In the genomic region with DNA sequence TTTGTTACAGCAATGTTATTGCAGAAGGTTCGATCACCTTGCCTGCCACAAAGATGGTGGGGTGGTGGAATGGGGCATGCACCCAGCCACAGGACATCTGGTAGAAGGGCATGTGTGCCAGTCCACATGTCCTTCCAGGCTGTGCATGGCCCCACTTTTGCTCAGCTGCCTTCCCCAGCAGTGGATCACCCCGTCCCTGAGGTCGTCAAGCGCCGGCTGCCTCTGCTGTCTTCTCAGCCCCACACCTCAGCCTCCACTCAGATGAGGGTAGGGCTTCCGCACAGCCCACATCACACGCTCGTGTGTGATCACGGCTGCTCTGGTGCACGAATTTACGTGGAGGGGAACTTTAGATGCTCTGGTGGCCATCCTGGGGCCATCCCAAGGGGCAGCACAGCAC, we compare ENCODE assay signal across 18 cellular contexts.
DNase-seq lines count a peak whose midpoint lies in the region; ATAC-seq, FAIRE-seq and TF ChIP-seq lines count a peak whose summit lies in the region.
"Had no signal": no experiment of that assay in that cellular context is flagged by ENCODE, and none has a peak within 500 bp of the region (broad histone marks: within the 10 kb centered on the region; RNA-seq: fewer than 3 reads in every experiment).

No MANE protein-coding gene starts in this region.

- TF ChIP-seq POLR2A in H1 (IDR thresholded peaks at IDR 0.05; ENCODE audit: control extremely low read depth in 1 of 2, low read depth in 2 of 2, low read length in 2 of 2) (no peak), HepG2 (IDR thresholded peaks at IDR 0.05; ENCODE audit: insufficient read depth in 1 of 2, low read depth in 2 of 2, low read length in 2 of 2) (no peak)

- H3K23ac ChIP-seq in H1 (ENCODE audit: insufficient read length) = no peak overlapping the region

- no peaks in the 10 kb centered on the region; the same call in 1 of the 2 replicates for H3K79me1 ChIP-seq in H1 (ENCODE audit: low read depth, low read length)

- no peaks in the 10 kb centered on the region for H4K20me1 ChIP-seq in H1 (replicated peaks in 1 of 2; ENCODE audit: control insufficient read depth in 1 of 2, insufficient read depth in 2 of 2, low read length in 2 of 2)
- H4K20me1 ChIP-seq in HepG2 (ENCODE audit: insufficient read depth, low read length) = no peaks in the 10 kb centered on the region
- H4K20me1 ChIP-seq: BLaER1 treated with 17β-estradiol and CSF1 and Interleukin-3, amounts not matched to agents 10 nM and 100 nM had no signal

- H3K27me3 ChIP-seq in H1 (replicated peaks in 1 of 4; ENCODE audit: control insufficient read depth in 3 of 4, extremely low read depth in 1 of 4, insufficient read depth in 3 of 4, low read length in 3 of 4) (no peaks in the 10 kb centered on the region), HepG2 (ENCODE audit: control insufficient read depth in 1 of 2, insufficient read depth in 2 of 2, low read length in 2 of 2) (peaks cover 3 to 26% of the 10 kb centered on the region in 2 experiments; a peak in 3 of 5 replicates), aorta (ENCODE audit: control insufficient read depth in 1 of 2, insufficient read depth in 2 of 2, low read length in 1 of 2) (no peaks in the 10 kb centered on the region)

- TF ChIP-seq RAD21 in H1 (IDR thresholded peaks at IDR 0.05 in 1 of 2, conservative IDR thresholded peaks at IDR 0.05 in 1 of 2; ENCODE audit: low read depth in 2 of 2, low read length in 2 of 2) (no peak), HepG2 (CRISPR knock-in tag; IDR thresholded peaks at IDR 0.05) (no peak)

- CTCF ChIA-PET in H1 (lab: Charles Lee; ENCODE audit: partially characterized antibody) = interaction anchor here (0.5 to 1.0 kb wide), 2 partner anchors 81 to 87 kb away, joined by 3 read pairs; no protein-coding TSS in a partner anchor
- CTCF ChIA-PET in HepG2 (lab: Yijun Ruan, JAX; ENCODE audit: low intra/inter-chr PET ratio, low total read pairs) = no interaction called here

- TF ChIP-seq CTCF in C4-2B (conservative IDR thresholded peaks at IDR 0.05) (no peak), H1 (IDR thresholded peaks at IDR 0.05; ENCODE audit: control extremely low read depth in 1 of 3, insufficient read depth in 1 of 3, low read depth in 1 of 3, low read length in 3 of 3) (no peak), HepG2 (CRISPR knock-in tag; IDR thresholded peaks at IDR 0.05) (no peak)

- no peak overlapping the region for H2BK20ac ChIP-seq in H1 (ENCODE audit: low read length)

- H3K27ac ChIP-seq in C4-2B (peak overlapping the region; percentile 20; the same call in 1 of the 2 replicates), H1 (ENCODE audit: low read depth, low read length) (no peak overlapping the region), HepG2 (ENCODE audit: extremely low read length, insufficient read depth, low read length) (no peak overlapping the region), aorta (ENCODE audit: low read depth in 1 of 2, low read length in 2 of 2) (no peak overlapping the region)
- H3K27ac ChIP-seq: BLaER1 treated with 17β-estradiol and CSF1 and Interleukin-3, amounts not matched to agents 10 nM and 100 nM; HL-60 had no signal

- H2AFZ ChIP-seq in H1 (ENCODE audit: low read length) (no peak overlapping the region), HepG2 (ENCODE audit: low read length) (no peak overlapping the region)

- H3K9ac ChIP-seq in H1 (replicated peaks in 1 of 4; ENCODE audit: extremely low read depth in 1 of 4, low read depth in 3 of 4, low read length in 3 of 4) (no peak overlapping the region), HepG2 (ENCODE audit: insufficient read depth, low read depth, low read length) (no peak overlapping the region)
- H3K9ac ChIP-seq: BLaER1 treated with 17β-estradiol and CSF1 and Interleukin-3, amounts not matched to agents 10 nM and 100 nM had no signal

- no peak overlapping the region for H3K14ac ChIP-seq in H1 (ENCODE audit: insufficient read length)

- POLR2A ChIA-PET in H1 (lab: Charles Lee; ENCODE audit: partially characterized antibody) = no interaction called here
- POLR2A ChIA-PET in HepG2 (lab: Yijun Ruan, JAX) = no interaction called here

- intact Hi-C loops in HepG2 (cut with micrococcal nuclease; ENCODE audit: unreplicated experiment) = no loop called here
- intact Hi-C loops in aorta (cut with DNase I) = loop anchor here (10.0 kb wide), 2 partner anchors 64 to 176 kb away; no protein-coding TSS in a partner anchor

- H3K4me1 ChIP-seq in H1 (replicated peaks in 1 of 4; ENCODE audit: control insufficient read depth in 3 of 4, insufficient read depth in 4 of 4, low read length in 3 of 4) (no peaks in the 10 kb centered on the region), HepG2 (ENCODE audit: insufficient read depth, low read length) (no peaks in the 10 kb centered on the region), aorta (ENCODE audit: control insufficient read depth in 1 of 2, insufficient read depth in 2 of 2, low read length in 2 of 2) (no peaks in the 10 kb centered on the region)
- H3K4me1 ChIP-seq: HAP-1 had no signal

- no peak overlapping the region for H3K18ac ChIP-seq in H1 (ENCODE audit: extremely low read depth, low read length)

- no peak overlapping the region for H3K4ac ChIP-seq in H1 (replicated peaks; ENCODE audit: insufficient read length, low read depth, low read length)

- no peak overlapping the region for H2BK120ac ChIP-seq in H1 (replicated peaks; ENCODE audit: low read depth, low read length)

- no peak overlapping the region for H4K8ac ChIP-seq in H1 (ENCODE audit: extremely low read depth, insufficient read depth, low read length)

- H3K79me2 ChIP-seq in H1 (ENCODE audit: control insufficient read depth in 1 of 2, insufficient read depth in 2 of 2, low read length in 2 of 2) (no peaks in the 10 kb centered on the region), HepG2 (ENCODE audit: insufficient read depth, low read length) (no peaks in the 10 kb centered on the region)

- H2BK5ac ChIP-seq in H1 (ENCODE audit: low read depth, low read length) = no peak overlapping the region

- DNase-seq in H1 (ENCODE audit: low read depth in 1 of 2, low spot score in 2 of 2) (no peak), HepG2 (ENCODE audit: low spot score) (no peak), aorta (peak; percentile 17 to 63), NCI-H1105 treated with DMSO at 0.1 percent for 48 hours (lab: John Stamatoyannopoulos, UW) (no peak), KBM-7 (no peak)
- no peak for DNase-seq in activated naive CD4-positive, alpha-beta T cell treated with anti-CD3 and anti-CD28 coated beads, Interleukin-2, amount 50 U/mL, for 16 hours
- DNase-seq: CD4-positive, CD25-positive, alpha-beta regulatory T cell; CD8-positive, alpha-beta memory T cell; COR-L47; IMR-90 had no signal

- TF ChIP-seq EP300 in H1 (IDR thresholded peaks at IDR 0.05; ENCODE audit: borderline replicate concordance in 1 of 2, low read depth in 2 of 2, low read length in 2 of 2) = no peak
- TF ChIP-seq EP300 in HepG2 (IDR thresholded peaks at IDR 0.05; ENCODE audit: low read depth in 2 of 2, low read length in 2 of 2) = no peak
- no peak for TF ChIP-seq EP300 in HepG2 (CRISPR knock-in tag; IDR thresholded peaks at IDR 0.05; ENCODE audit: borderline replicate concordance)

- peak overlapping the region; percentile 3 for H4K91ac ChIP-seq in H1 (replicated peaks; ENCODE audit: insufficient read length, low read length)

- ATAC-seq in HepG2 (no peak; the same call in 2 of the 3 replicates), aorta (ENCODE audit: low FRiP score) (no peak)

- no peaks in the 10 kb centered on the region for H3K23me2 ChIP-seq in H1 (ENCODE audit: low read depth, low read length)

- H2BK15ac ChIP-seq in H1 (ENCODE audit: low read length) = no peak overlapping the region

- H4K5ac ChIP-seq in H1 (ENCODE audit: insufficient read length, low read depth, low read length) = no peak overlapping the region

- 88% methylated on average over 11 of the region's 11 CpGs; no CpG with 5 or more reads in 1 of the 2 experiments for WGBS in H1 (ENCODE audit: extremely low coverage in 1 of 2, insufficient coverage in 1 of 2, insufficient read length in 1 of 2, insufficient replicate concordance in 2 of 2, low coverage in 1 of 2, low lambda C conversion rate in 2 of 2, missing lambda C conversion rate in 1 of 2), 2 experiments
- WGBS in HepG2 (ENCODE audit: low lambda C conversion rate) = 7% methylated on average over 11 of the region's 11 CpGs
- 96% methylated on average over 11 of the region's 11 CpGs for WGBS in aorta, 2 donors

- H3K4me3 ChIP-seq in H1 (ENCODE audit: extremely low read depth in 1 of 4, insufficient read depth in 2 of 4, low read depth in 3 of 4, low read length in 4 of 4) (no peak overlapping the region), HepG2 (replicated peaks in 1 of 3; ENCODE audit: insufficient read depth in 1 of 3, low read depth in 2 of 3, low read length in 3 of 3) (no peak overlapping the region), aorta (ENCODE audit: low read length in 2 of 2) (no peak overlapping the region)
- H3K4me3 ChIP-seq: BLaER1 treated with 17β-estradiol and CSF1 and Interleukin-3, amounts not matched to agents 10 nM and 100 nM; HAP-1 had no signal

- no peak overlapping the region for H2AK5ac ChIP-seq in H1 (ENCODE audit: low read depth, low read length)

- no peak overlapping the region for H3K4me2 ChIP-seq in H1 (ENCODE audit: insufficient read depth in 1 of 2, low read depth in 2 of 2, low read length in 2 of 2)
- H3K4me2 ChIP-seq in HepG2 (ENCODE audit: low read depth, low read length) = no peak overlapping the region

- H3K36me3 ChIP-seq in H1 (ENCODE audit: control insufficient read depth in 2 of 4, insufficient read depth in 4 of 4, low read length in 3 of 4) (no peaks in the 10 kb centered on the region), HepG2 (replicated peaks in 1 of 2; ENCODE audit: control insufficient read depth in 1 of 2, insufficient read depth in 2 of 2, low read length in 2 of 2) (no peaks in the 10 kb centered on the region), aorta (ENCODE audit: control insufficient read depth in 1 of 2, insufficient read depth in 2 of 2, low read length in 1 of 2) (no peaks in the 10 kb centered on the region)
- H3K36me3 ChIP-seq: BLaER1 treated with 17β-estradiol and CSF1 and Interleukin-3, amounts not matched to agents 10 nM and 100 nM; HAP-1 had no signal

- H3K9me3 ChIP-seq in H1 (ENCODE audit: insufficient read depth in 2 of 2, low read depth in 1 of 2, low read length in 1 of 2) (no peaks in the 10 kb centered on the region), HepG2 (ENCODE audit: low read length) (no peaks in the 10 kb centered on the region), aorta (ENCODE audit: control insufficient read depth, low read length) (no peaks in the 10 kb centered on the region)
- H3K9me3 ChIP-seq: HAP-1 had no signal

- in situ Hi-C loops in HepG2 (cut with HindIII; ENCODE audit: extremely low pct_ligation_motif_present, low pct_unique_long_range_greater_than_20kb) = no loop called here
- in situ Hi-C loops in KBM-7 (cut with MboI; ENCODE audit: low pct_unique_long_range_greater_than_20kb, low sequenced_read_pairs) = no loop called here

- no peak overlapping the region for H2BK12ac ChIP-seq in H1 (ENCODE audit: low read depth, low read length)

- FAIRE-seq in H1 (lab: Jason Lieb, UNC) (no peak), HepG2 (lab: Jason Lieb, UNC) (no peak)
- FAIRE-seq: D721Med, G401.6, GM12891, GM19239 had no signal

- no peak overlapping the region for H3K56ac ChIP-seq in H1 (replicated peaks; ENCODE audit: insufficient read length, low read depth, low read length)

- no TSS peak for BruUV-seq in HepG2 (replicated peaks; lab: Mats Ljungman, UMichigan)

TF ChIP-seq in HepG2, 621 proteins besides CTCF, POLR2A, EP300 and RAD21 (continues in another document):
- no peak for TF ChIP-seq TRIM24 (CRISPR knock-in tag; IDR thresholded peaks at IDR 0.05)

Comparison
In these comparisons a context has a peak if more than half of its experiments do, and no peak if none do; other contexts are left out.
1. DNase-seq: peak in aorta (2 of 2); none in H1 (0 of 2), HepG2 (single experiment), NCI-H1105 treated with DMSO at 0.1 percent for 48 hours (single experiment), KBM-7 (single experiment) and activated naive CD4-positive, alpha-beta T cell treated with anti-CD3 and anti-CD28 coated beads, Interleukin-2, amount 50 U/mL, for 16 hours (single experiment).